ENCODE assay signal across 8 cellular contexts in genomic region chr2:27356056-27356381, GRCh38. TPM values are rescaled to one million over a fixed set of nuclear protein-coding genes. Genes with fewer than 3 reads are reported as not detected.
A peak's percentile ranks its signal among the peaks of the same experiment; 100 is the strongest.
DNase-seq lines count a peak whose midpoint lies in the region; ATAC-seq and TF ChIP-seq lines count a peak whose summit lies in the region.

No MANE protein-coding gene starts in this region.

- H3K4me3 Mint-ChIP-seq in Caco-2 (ENCODE audit: unreplicated experiment): peak overlapping the region; percentile 92

- H3K4me1 Mint-ChIP-seq in Caco-2 (ENCODE audit: low read depth, unreplicated experiment): peaks cover 8% of the 10 kb centered on the region

- H3K79me2 ChIP-seq in PC-9 (ENCODE audit: low read depth): peaks cover 69% of the 10 kb centered on the region
- H3K79me2 ChIP-seq in mammary epithelial cell (ENCODE audit: insufficient read depth, low read length): peaks cover 71% of the 10 kb centered on the region

- H3F3A ChIP-seq in PC-9 (ENCODE audit: insufficient read depth, low read depth): peaks cover 37% of the 10 kb centered on the region

- H3K9ac ChIP-seq in mammary epithelial cell (ENCODE audit: insufficient read depth, low read length): peak overlapping the region; percentile 95

- CTCF ChIA-PET in Caco-2 (lab: Charles Lee): interaction anchor here (1.5 to 1.9 kb wide), 2 partner anchors 13 to 33 kb away, joined by 6 to 12 read pairs; partner anchors contain the start of gene MPV17
- CTCF ChIA-PET in PC-9 (lab: Charles Lee): no interaction called here
- CTCF ChIA-PET in mammary epithelial cell (lab: Charles Lee; ENCODE audit: low non-redundant PET): no interaction called here

- H4K20me1 ChIP-seq in PC-9 (ENCODE audit: insufficient read depth): peaks cover 13% of the 10 kb centered on the region
- no peaks in the 10 kb centered on the region for H4K20me1 ChIP-seq in mammary epithelial cell (ENCODE audit: insufficient read depth, low read length)

- dilution Hi-C loops in mammary epithelial cell (cut with HindIII; ENCODE audit: low sequenced_read_pairs): no loop called here

- peaks cover 24% of the 10 kb centered on the region for H3K4me1 ChIP-seq in Caco-2
- peaks cover 31% of the 10 kb centered on the region for H3K4me1 ChIP-seq in PC-9 (replicated peaks; ENCODE audit: insufficient read depth)
- H3K4me1 ChIP-seq in mammary epithelial cell (ENCODE audit: insufficient read depth, low read length): peaks cover 16% of the 10 kb centered on the region

- intact Hi-C loops in Caco-2 (cut with micrococcal nuclease; ENCODE audit: unreplicated experiment) (loop anchor here (1.0 to 2.0 kb wide), 3 partner anchors 14 to 143 kb away; partner anchors contain the start of genes ATRAID, EIF2B4, SLC5A6 and SNX17), PC-9 (cut with micrococcal nuclease; ENCODE audit: unreplicated experiment) (loop anchor here (1.0 to 2.0 kb wide), 2 partner anchors 14 to 33 kb away; partner anchors contain the start of genes EIF2B4, MPV17 and SNX17), mammary epithelial cell (cut with micrococcal nuclease) (loop anchor here (1.0 kb wide), 1 partner anchor 35 kb away; no protein-coding TSS in a partner anchor)

- no peaks in the 10 kb centered on the region for H3K9me3 Mint-ChIP-seq in Caco-2 (ENCODE audit: unreplicated experiment)

- BruUV-seq in Caco-2 (replicated peaks; lab: Mats Ljungman, UMichigan): TSS peak; percentile 51
- TSS peak; percentile 68 for BruUV-seq in PC-9 (replicated peaks; lab: Mats Ljungman, UMichigan)
- BruUV-seq in mammary epithelial cell (replicated peaks; lab: Mats Ljungman, UMichigan): no TSS peak

- peaks cover 31% of the 10 kb centered on the region for H3K36me3 Mint-ChIP-seq in Caco-2 (ENCODE audit: insufficient read depth, unreplicated experiment)

- TF ChIP-seq CTCF in Caco-2 (IDR thresholded peaks at IDR 0.05; ENCODE audit: insufficient read depth in 1 of 2, low read depth in 1 of 2, low read length in 1 of 2, severe bottlenecking in 1 of 2, unreplicated experiment in 1 of 2) (no peak), PC-9 (conservative IDR thresholded peaks at IDR 0.05) (no peak), mammary epithelial cell (conservative IDR thresholded peaks at IDR 0.05 in 1 of 2, IDR thresholded peaks at IDR 0.05 in 1 of 2; ENCODE audit: extremely low read depth in 1 of 2, insufficient read depth in 1 of 2, low read depth in 1 of 2, low read length in 2 of 2) (no peak)

- H3K27ac ChIP-seq in PC-9: peak overlapping the region; percentile 90
- peak overlapping the region; percentile 88 for H3K27ac ChIP-seq in mammary epithelial cell (ENCODE audit: insufficient read depth, low read depth, low read length)

- peak overlapping the region; percentile 60 for H3K4me3 ChIP-seq in Caco-2 (ENCODE audit: low read depth, low read length)
- H3K4me3 ChIP-seq in PC-9: peak overlapping the region; percentile 69
- H3K4me3 ChIP-seq in mammary epithelial cell (replicated peaks in 1 of 3; ENCODE audit: insufficient read depth in 1 of 3, low read depth in 2 of 3, low read length in 3 of 3): peak overlapping the region; percentile 74 to 92 (median 89)

- in situ Hi-C loops in mammary epithelial cell (cut with MboI; ENCODE audit: low sequenced_read_pairs in 2 of 2): no loop called here

- H3K9me3 ChIP-seq in Caco-2: no peaks in the 10 kb centered on the region
- H3K9me3 ChIP-seq in PC-9 (ENCODE audit: insufficient read depth, low read depth): no peaks in the 10 kb centered on the region
- H3K9me3 ChIP-seq in mammary epithelial cell (replicated peaks; ENCODE audit: insufficient read depth, low read length): no peaks in the 10 kb centered on the region

- ATAC-seq in GM19035 (IDR thresholded peaks at IDR 0.05; ENCODE audit: unreplicated experiment): peak; percentile 42
- ATAC-seq in HG03196 (IDR thresholded peaks at IDR 0.05; ENCODE audit: unreplicated experiment): peak; percentile 28

- H3K36me3 ChIP-seq in Caco-2 (ENCODE audit: control insufficient read depth, insufficient read depth, low read length): no peaks in the 10 kb centered on the region
- no peaks in the 10 kb centered on the region for H3K36me3 ChIP-seq in PC-9 (ENCODE audit: low read depth)
- H3K36me3 ChIP-seq in mammary epithelial cell (ENCODE audit: insufficient read depth, low read length): no peaks in the 10 kb centered on the region

- H3K27me3 Mint-ChIP-seq in Caco-2 (ENCODE audit: insufficient read depth, unreplicated experiment): no peaks in the 10 kb centered on the region

- H3K27me3 ChIP-seq in Caco-2 (replicated peaks; ENCODE audit: control insufficient read depth, insufficient read depth, low read length): no peaks in the 10 kb centered on the region
- H3K27me3 ChIP-seq in PC-9 (ENCODE audit: insufficient read depth, low read depth): no peaks in the 10 kb centered on the region
- H3K27me3 ChIP-seq in mammary epithelial cell (ENCODE audit: insufficient read depth, low read length): no peaks in the 10 kb centered on the region

- peak overlapping the region; percentile 99 for H3K4me2 ChIP-seq in PC-9
- H3K4me2 ChIP-seq in mammary epithelial cell (ENCODE audit: insufficient read depth, low read depth, low read length): peak overlapping the region; percentile 90

- 0% methylated on average over 1 of the region's 12 CpGs for WGBS in mammary epithelial cell (ENCODE audit: low coverage, missing lambda C conversion rate)

- peak overlapping the region; percentile 98 for H3K27ac Mint-ChIP-seq in Caco-2 (ENCODE audit: unreplicated experiment)

- no peaks in the 10 kb centered on the region for H3K9me2 ChIP-seq in PC-9 (ENCODE audit: insufficient read depth)

- peak overlapping the region; percentile 92 for H2AFZ ChIP-seq in PC-9
- H2AFZ ChIP-seq in mammary epithelial cell (ENCODE audit: low read depth, low read length): peak overlapping the region; percentile 91

- POLR2A ChIA-PET in Caco-2 (lab: Charles Lee) (interaction anchor here (0.6 to 1.8 kb wide), 6 partner anchors 13 to 168 kb away, joined by 3 to 7 read pairs (median 4); partner anchors contain the start of genes EIF2B4, NRBP1 and SNX17), PC-9 (lab: Charles Lee; ENCODE audit: unreplicated experiment) (no interaction called here)

- DNase-seq in Caco-2 (peak; percentile 79 to 80), PC-9 (peak; percentile 63 to 75), mammary epithelial cell (peak; percentile 61), kidney tubule cell (ENCODE audit: low spot score) (peak; percentile 74), stromal cell of bone marrow (ENCODE audit: low read depth) (peak; percentile 26), NCI-H2081 treated with DMSO at 0.1 percent for 48 hours (lab: John Stamatoyannopoulos, UW) (no peak)

RNA-seq across cellular contexts. Expression of gene GTF3C2, which starts 0.5 kb away (rescaled TPM):
- total RNA-seq in Caco-2 (2022): 81.0 and 91.4 TPM in 2 replicates
- total RNA-seq in PC-9 (2021): 57.5 and 69.8 TPM in 2 replicates
- total RNA-seq in mammary epithelial cell: 10 to 100 TPM; 26.7 to 55.5 TPM
- polyA plus RNA-seq in mammary epithelial cell: 49.5 TPM
- 56.9 TPM for polyA minus RNA-seq in mammary epithelial cell

RNA-seq across cellular contexts. Expression of gene EIF2B4, which starts 14.1 kb away (rescaled TPM):
- total RNA-seq in Caco-2 (2022) (79.7 and 91.3 TPM in 2 replicates), PC-9 (2021) (32.9 and 33.1 TPM in 2 replicates), mammary epithelial cell (10 to 100 TPM; 19.8 to 42.3 TPM)
- polyA plus RNA-seq in mammary epithelial cell: 37.5 TPM
- polyA minus RNA-seq in mammary epithelial cell: 41.0 TPM

RNA-seq across cellular contexts. Expression of gene SNX17, which starts 14.4 kb away (rescaled TPM):
- total RNA-seq in Caco-2 (2022) (98.7 and 108 TPM in 2 replicates), PC-9 (2021) (60.6 and 73.7 TPM in 2 replicates), mammary epithelial cell (10 to 100 TPM; 86.0 to 87.5 TPM)
- polyA plus RNA-seq in mammary epithelial cell: 96.5 TPM
- 123 TPM for polyA minus RNA-seq in mammary epithelial cell

RNA-seq across cellular contexts. Expression of gene ZNF513, which starts 24.5 kb away (rescaled TPM):
- total RNA-seq in Caco-2 (2022) (18.2 and 19.2 TPM in 2 replicates), PC-9 (2021) (4.1 and 4.5 TPM in 2 replicates), mammary epithelial cell (10 to 100 TPM; 10.2 to 14.9 TPM)
- polyA plus RNA-seq in mammary epithelial cell: 8.4 TPM
- 19.8 TPM for polyA minus RNA-seq in mammary epithelial cell

RNA-seq across cellular contexts. Expression of gene MPV17, which starts 33.1 kb away (rescaled TPM):
- total RNA-seq in Caco-2 (2022) (43.4 and 50.6 TPM in 2 replicates), PC-9 (2021) (42.2 and 47.5 TPM in 2 replicates), mammary epithelial cell (10 to 100 TPM; 37.2 to 69.1 TPM)
- polyA plus RNA-seq in mammary epithelial cell: 143 TPM
- polyA minus RNA-seq in mammary epithelial cell: 168 TPM
